Comparison of ENCODE assay signal across 8 cellular contexts in genomic region chr16:89818851-89819403, GRCh38. TPM values are rescaled to one million over a fixed set of nuclear protein-coding genes. Genes with fewer than 3 reads are reported as not detected.
DNase-seq lines count a peak whose midpoint lies in the region; ATAC-seq, FAIRE-seq and TF ChIP-seq lines count a peak whose summit lies in the region.
"Not testable (repeated sequence)": the region's sequence is repeated elsewhere in the genome, so short reads cannot be mapped to it uniquely, and the experiment has no call there.

No MANE protein-coding gene starts in this region.

- H2AFZ ChIP-seq in PC-3 (ENCODE audit: low read length); GM12878 (ENCODE audit: control insufficient read depth, low read depth, low read length): not testable (repeated sequence)

- not testable (repeated sequence) for H3K4me3 Mint-ChIP-seq in activated CD4-positive, alpha-beta T cell treated with anti-CD3 and anti-CD28 coated beads, Interleukin-2, amount 10 ng/mL, durations not matched to agents 7 days and 5 days
- peak overlapping the region; percentile 50 for H3K4me3 Mint-ChIP-seq in natural killer cell treated with Interleukin-12 subunit alpha and Interleukin-12 subunit beta and Interleukin-15 and Interleukin-18, amount 100 ng/mL, for 72 hours
- H3K4me3 Mint-ChIP-seq in stimulated activated naive CD8-positive, alpha-beta T cell treated with anti-CD3 and anti-CD28 coated beads, Interleukin-15, amount 100 ng/mL, for 72 hours: peak overlapping the region; percentile 35 to 52

- H3K9me3 Mint-ChIP-seq in activated CD4-positive, alpha-beta T cell treated with anti-CD3 and anti-CD28 coated beads, Interleukin-2, amount 10 ng/mL, durations not matched to agents 7 days and 5 days; natural killer cell treated with Interleukin-12 subunit alpha and Interleukin-12 subunit beta and Interleukin-15 and Interleukin-18, amount 100 ng/mL, for 72 hours; stimulated activated naive CD8-positive, alpha-beta T cell treated with anti-CD3 and anti-CD28 coated beads, Interleukin-15, amount 100 ng/mL, for 72 hours: not testable (repeated sequence)

- 55% methylated on average over 14 of the region's 14 CpGs for WGBS in GM12878 (ENCODE audit: insufficient coverage, insufficient replicate concordance, low lambda C conversion rate, missing lambda C conversion rate)

- H3K27me3 ChIP-seq in BLaER1 treated with 17β-estradiol and CSF1 and Interleukin-3, amounts not matched to agents 10 nM and 100 nM; PC-3 (ENCODE audit: low read length); GM12878 (replicated peaks in 1 of 2; ENCODE audit: control insufficient read depth in 2 of 2, insufficient read depth in 2 of 2, low read length in 1 of 2): not testable (repeated sequence)

- not testable (repeated sequence) for H3K9me2 ChIP-seq in PC-3 (replicated peaks; ENCODE audit: low read length)

- CTCF ChIA-PET in PC-3 (lab: Charles Lee) (interaction anchor here (1.4 kb wide), 1 partner anchor 42 kb away, joined by 4 read pairs; no protein-coding TSS in a partner anchor), GM12878 (lab: Yijun Ruan, JAX) (interaction anchor here (2.9 kb wide), 1 partner anchor 42 kb away, joined by 9 read pairs; no protein-coding TSS in a partner anchor)
- CTCF ChIA-PET in activated CD4-positive, alpha-beta T cell treated with anti-CD3 and anti-CD28 coated beads, Interleukin-2, amount 10 ng/mL, durations not matched to agents 7 days and 5 days (lab: Charles Lee): interaction anchor here (1.4 kb wide), 1 partner anchor 41 kb away, joined by 3 read pairs; no protein-coding TSS in a partner anchor

- not testable (repeated sequence) for H3K9me3 ChIP-seq in BLaER1 treated with 17β-estradiol and CSF1 and Interleukin-3, amounts not matched to agents 10 nM and 100 nM (replicated peaks in 1 of 11); ES-I3 (ENCODE audit: control insufficient read depth, insufficient read depth, low read length); PC-3 (ENCODE audit: low read length); GM12878 (replicated peaks; ENCODE audit: control insufficient read depth, insufficient read depth, low read length)

- H3K4me1 ChIP-seq in BLaER1 treated with 17β-estradiol and CSF1 and Interleukin-3, amounts not matched to agents 10 nM and 100 nM: peaks cover 20 to 64% (median 55%) of the 10 kb centered on the region in 10 experiments
- H3K4me1 ChIP-seq in ES-I3 (ENCODE audit: insufficient read depth, low read length): peaks cover 11% of the 10 kb centered on the region
- H3K4me1 ChIP-seq in PC-3 (ENCODE audit: insufficient read depth, low read length): peaks cover 19% of the 10 kb centered on the region
- not testable (repeated sequence) for H3K4me1 ChIP-seq in GM12878 (ENCODE audit: control insufficient read depth, insufficient read depth, low read length)

- H3K9ac ChIP-seq in BLaER1 treated with 17β-estradiol and CSF1 and Interleukin-3, amounts not matched to agents 10 nM and 100 nM; PC-3 (ENCODE audit: low read length); GM12878 (ENCODE audit: control insufficient read depth, insufficient read depth, low read length): not testable (repeated sequence)
- peak overlapping the region; percentile 20; the same call in 1 of the 2 replicates for H3K9ac ChIP-seq in ES-I3 (ENCODE audit: low read depth, low read length)

- not testable (repeated sequence) for TF ChIP-seq CTCF in PC-3 (conservative IDR thresholded peaks at IDR 0.05; ENCODE audit: low read depth, low read length); GM12878 (IDR thresholded peaks at IDR 0.05 in 2 of 3, conservative IDR thresholded peaks at IDR 0.05 in 1 of 3; ENCODE audit: control insufficient read depth in 2 of 3, extremely low read depth in 1 of 3, insufficient read depth in 1 of 3, low read depth in 3 of 3, low read length in 3 of 3)

- not testable (repeated sequence) for H3K4me3 ChIP-seq in BLaER1 treated with 17β-estradiol and CSF1 and Interleukin-3, amounts not matched to agents 10 nM and 100 nM; GM12878
- peak overlapping the region; percentile 89 for H3K4me3 ChIP-seq in PC-3 (ENCODE audit: low read length)

- POLR2A ChIA-PET in PC-3 (lab: Charles Lee; ENCODE audit: unreplicated experiment); activated CD4-positive, alpha-beta T cell treated with anti-CD3 and anti-CD28 coated beads, Interleukin-2, amount 10 ng/mL, durations not matched to agents 7 days and 5 days (lab: Charles Lee); GM12878 (lab: Charles Lee): not testable (repeated sequence)

- DNase-seq in PC-3 (peak; percentile 38), glomerular visceral epithelial cell (ENCODE audit: extremely low spot score) (peak; percentile 74)
- DNase-seq in activated CD4-positive, alpha-beta T cell treated with anti-CD3 and anti-CD28 coated beads, Interleukin-2, amount 10 ng/mL, durations not matched to agents 7 days and 5 days; GM12878 (ENCODE audit: low read depth, low spot score); natural killer cell treated with Interleukin-12 subunit alpha and Interleukin-12 subunit beta and Interleukin-15 and Interleukin-18, amount 100 ng/mL, for 72 hours (ENCODE audit: low spot score); stimulated activated naive CD8-positive, alpha-beta T cell treated with anti-CD3 and anti-CD28 coated beads, Interleukin-15, amount 100 ng/mL, for 72 hours: not testable (repeated sequence)

- peaks cover 0 to 12% (median 5%) of the 10 kb centered on the region in 11 experiments; a peak in 8 of 22 replicates for H3K36me3 ChIP-seq in BLaER1 treated with 17β-estradiol and CSF1 and Interleukin-3, amounts not matched to agents 10 nM and 100 nM
- H3K36me3 ChIP-seq in ES-I3 (ENCODE audit: insufficient read depth, low read length); PC-3 (ENCODE audit: low read depth, low read length); GM12878 (ENCODE audit: control insufficient read depth in 2 of 2, insufficient read depth in 2 of 2, low read length in 1 of 2): not testable (repeated sequence)

- H3K27ac ChIP-seq in BLaER1 treated with 17β-estradiol and CSF1 and Interleukin-3, amounts not matched to agents 10 nM and 100 nM; PC-3 (ENCODE audit: low read length); GM12878 (ENCODE audit: control insufficient read depth, insufficient read depth): not testable (repeated sequence)

- not testable (repeated sequence) for TF ChIP-seq POLR2A in GM12878 (IDR thresholded peaks at IDR 0.05; ENCODE audit: low read depth, low read length)

- H3K79me2 ChIP-seq in PC-3 (ENCODE audit: low read length) (peaks cover 43% of the 10 kb centered on the region), GM12878 (ENCODE audit: control insufficient read depth, insufficient read depth, low read length) (peaks cover 24% of the 10 kb centered on the region)

- not testable (repeated sequence) for H3K36me3 Mint-ChIP-seq in activated CD4-positive, alpha-beta T cell treated with anti-CD3 and anti-CD28 coated beads, Interleukin-2, amount 10 ng/mL, durations not matched to agents 7 days and 5 days (ENCODE audit: low read depth); natural killer cell treated with Interleukin-12 subunit alpha and Interleukin-12 subunit beta and Interleukin-15 and Interleukin-18, amount 100 ng/mL, for 72 hours

- not testable (repeated sequence) for TF ChIP-seq RAD21 in GM12878 (IDR thresholded peaks at IDR 0.05; ENCODE audit: insufficient read depth, low read depth, low read length)

- BruUV-seq in PC-3 (replicated peaks; lab: Mats Ljungman, UMichigan); GM12878 (replicated peaks; lab: Mats Ljungman, UMichigan): not testable (repeated sequence)

- TF ChIP-seq EP300 in GM12878 (IDR thresholded peaks at IDR 0.05; ENCODE audit: borderline replicate concordance in 1 of 2, control insufficient read depth in 1 of 2, low read depth in 2 of 2, low read length in 2 of 2): not testable (repeated sequence)

- H3K4me1 Mint-ChIP-seq in activated CD4-positive, alpha-beta T cell treated with anti-CD3 and anti-CD28 coated beads, Interleukin-2, amount 10 ng/mL, durations not matched to agents 7 days and 5 days: peaks cover 30% of the 10 kb centered on the region
- H3K4me1 Mint-ChIP-seq in natural killer cell treated with Interleukin-12 subunit alpha and Interleukin-12 subunit beta and Interleukin-15 and Interleukin-18, amount 100 ng/mL, for 72 hours (ENCODE audit: low read depth in 2 of 2): peaks cover 25 to 42% of the 10 kb centered on the region in 2 donors
- H3K4me1 Mint-ChIP-seq in stimulated activated naive CD8-positive, alpha-beta T cell treated with anti-CD3 and anti-CD28 coated beads, Interleukin-15, amount 100 ng/mL, for 72 hours: peaks cover 41% of the 10 kb centered on the region

- H3F3A ChIP-seq in PC-3 (ENCODE audit: low read length, unreplicated experiment): not testable (repeated sequence)

- peaks cover 0 to 31% (median 16%) of the 10 kb centered on the region in 11 experiments; a peak in 13 of 22 replicates for H4K20me1 ChIP-seq in BLaER1 treated with 17β-estradiol and CSF1 and Interleukin-3, amounts not matched to agents 10 nM and 100 nM
- not testable (repeated sequence) for H4K20me1 ChIP-seq in PC-3 (ENCODE audit: low read length); GM12878 (ENCODE audit: control insufficient read depth, insufficient read depth)

- peak overlapping the region; percentile 27 to 95 (median 41); a peak in 20 of 22 replicates for H3K4me2 ChIP-seq in BLaER1 treated with 17β-estradiol and CSF1 and Interleukin-3, amounts not matched to agents 10 nM and 100 nM
- peak overlapping the region; percentile 76 for H3K4me2 ChIP-seq in PC-3 (ENCODE audit: low read length)
- H3K4me2 ChIP-seq in GM12878 (ENCODE audit: control insufficient read depth, insufficient read depth): not testable (repeated sequence)

- RAD21 ChIA-PET in GM12878 (lab: Charles Lee; ENCODE audit: unreplicated experiment): not testable (repeated sequence)

- H3K27ac Mint-ChIP-seq in activated CD4-positive, alpha-beta T cell treated with anti-CD3 and anti-CD28 coated beads, Interleukin-2, amount 10 ng/mL, durations not matched to agents 7 days and 5 days: peak overlapping the region; percentile 48
- not testable (repeated sequence) for H3K27ac Mint-ChIP-seq in natural killer cell treated with Interleukin-12 subunit alpha and Interleukin-12 subunit beta and Interleukin-15 and Interleukin-18, amount 100 ng/mL, for 72 hours; stimulated activated naive CD8-positive, alpha-beta T cell treated with anti-CD3 and anti-CD28 coated beads, Interleukin-15, amount 100 ng/mL, for 72 hours

- not testable (repeated sequence) for ATAC-seq in PC-3; GM12878; natural killer cell treated with Interleukin-12 subunit alpha and Interleukin-12 subunit beta and Interleukin-15 and Interleukin-18, amount 100 ng/mL, for 72 hours; stimulated activated naive CD8-positive, alpha-beta T cell treated with anti-CD3 and anti-CD28 coated beads, Interleukin-15, amount 100 ng/mL, for 72 hours

- not testable (repeated sequence) for H3K27me3 Mint-ChIP-seq in activated CD4-positive, alpha-beta T cell treated with anti-CD3 and anti-CD28 coated beads, Interleukin-2, amount 10 ng/mL, durations not matched to agents 7 days and 5 days; natural killer cell treated with Interleukin-12 subunit alpha and Interleukin-12 subunit beta and Interleukin-15 and Interleukin-18, amount 100 ng/mL, for 72 hours; stimulated activated naive CD8-positive, alpha-beta T cell treated with anti-CD3 and anti-CD28 coated beads, Interleukin-15, amount 100 ng/mL, for 72 hours

- in situ Hi-C loops in GM12878 (cut with MboI): not testable (repeated sequence)

- not testable (repeated sequence) for FAIRE-seq in GM12878 (lab: Jason Lieb, UNC)

- SMC1A ChIA-PET in GM12878 (lab: Charles Lee; ENCODE audit: uncharacterized antibody, unreplicated experiment): not testable (repeated sequence)

- intact Hi-C loops in PC-3 (cut with micrococcal nuclease): loop anchor here (2.0 to 10.0 kb wide), 2 partner anchors 42 to 114 kb away; partner anchors contain the start of gene SPATA2L
- intact Hi-C loops in GM12878 (cut with micrococcal nuclease; ENCODE audit: unreplicated experiment): not testable (repeated sequence)

RNA-seq across cellular contexts. Expression of gene FANCA, which starts 2.5 kb away (rescaled TPM):
- 45.0 and 62.9 TPM in 2 replicates for total RNA-seq in PC-3 (2014; rRNA removed)
- total RNA-seq in activated CD4-positive, alpha-beta T cell treated with anti-CD3 and anti-CD28 coated beads, Interleukin-2, amount 10 ng/mL, durations not matched to agents 7 days and 5 days: 100 to 1,000 TPM in 1 of 2 experiments, 10 to 100 TPM in 1; 97.1 to 111 TPM
- total RNA-seq in GM12878 (2013; cell fraction: nucleolus; rRNA removed): 206 and 230 TPM in 2 replicates
- 46.8 and 57.7 TPM in 2 replicates for total RNA-seq in GM12878 (2014; rRNA removed)
- total RNA-seq in GM12878 (2014; rRNA removed; fragmentation: Illumina TruSeq; extraction: Trizol): 32.0 and 32.1 TPM in 2 replicates
- total RNA-seq in GM12878 (2021): 64.3 and 84.5 TPM in 2 replicates
- polyA plus RNA-seq in GM12878 (2011; ENCODE audit: low read depth): 19.4 TPM
- 35.5 and 57.6 TPM in 2 replicates for polyA plus RNA-seq in GM12878 (2011; rRNA removed)
- 58.6 and 71.9 TPM in 2 replicates for polyA plus RNA-seq in GM12878 (2011; cell fraction: cytosol; rRNA removed)
- 314 and 366 TPM in 2 replicates for polyA plus RNA-seq in GM12878 (2011; cell fraction: nucleus; rRNA removed)
- polyA plus RNA-seq in GM12878 (2012): 28.7 and 32.6 TPM in 2 replicates
- 30.6 and 54.3 TPM in 2 replicates for polyA plus RNA-seq in GM12878 (2014; fragmentation: Illumina TruSeq; extraction: Trizol)
- polyA plus RNA-seq in GM12878 (2014; fragmentation: Nextera tagmentation; extraction: Ambion mirVana): 1 to 10 TPM; 4.7 to 6.9 TPM
- 79.6 and 95.9 TPM in 2 replicates for polyA plus RNA-seq in GM12878 (2014; rRNA removed)
- polyA plus RNA-seq in GM12878 (2016; fragmentation: Nextera tagmentation; extraction: Ambion mirVana): 10 to 100 TPM; 50.4 to 53.4 TPM
- polyA minus RNA-seq in GM12878 (2011; rRNA and poly(A)+ RNA removed): 86.9 and 95.3 TPM in 2 replicates
- 32.7 and 34.4 TPM in 2 replicates for polyA minus RNA-seq in GM12878 (2011; cell fraction: cytosol; rRNA and poly(A)+ RNA removed)
- polyA minus RNA-seq in GM12878 (2011; cell fraction: nucleus; rRNA and poly(A)+ RNA removed): 98.0 and 181 TPM in 2 replicates
- total RNA-seq in natural killer cell treated with Interleukin-12 subunit alpha and Interleukin-12 subunit beta and Interleukin-15 and Interleukin-18, amount 100 ng/mL, for 72 hours: 100 to 1,000 TPM in 1 of 2 donors, 10 to 100 TPM in 1; 77.5 to 364 TPM

RNA-seq across cellular contexts. Expression of gene SPIRE2, which starts 9.3 kb away (rescaled TPM):
- total RNA-seq in PC-3 (2014; rRNA removed) (12.3 and 13.2 TPM in 2 replicates), GM12878 (2014; rRNA removed) (0.05 and 0.23 TPM in 2 replicates), GM12878 (2014; rRNA removed; fragmentation: Illumina TruSeq; extraction: Trizol) (0.27 and 0.32 TPM in 2 replicates), GM12878 (2021) (0.35 and 0.64 TPM in 2 replicates)
- total RNA-seq in activated CD4-positive, alpha-beta T cell treated with anti-CD3 and anti-CD28 coated beads, Interleukin-2, amount 10 ng/mL, durations not matched to agents 7 days and 5 days: 1 to 10 TPM; 1.1 to 1.8 TPM
- 0.64 and 1.8 TPM in 2 replicates for total RNA-seq in GM12878 (2013; cell fraction: nucleolus; rRNA removed)
- not detected for polyA plus RNA-seq in GM12878 (2011; ENCODE audit: low read depth)
- polyA plus RNA-seq in GM12878 (2011; rRNA removed) (0.04 TPM in 1 of 2 replicates, not detected in the other), GM12878 (2014; fragmentation: Illumina TruSeq; extraction: Trizol) (0.46 and 0.52 TPM in 2 replicates), GM12878 (2014; fragmentation: Nextera tagmentation; extraction: Ambion mirVana) (under 1 TPM; 0.03 to 0.18 TPM), GM12878 (2014; rRNA removed) (0.05 and 0.28 TPM in 2 replicates), GM12878 (2016; fragmentation: Nextera tagmentation; extraction: Ambion mirVana) (under 1 TPM in 1 of 2 experiments, not detected in 1; 0.56 TPM)
- 0.10 TPM in 1 of 2 replicates, not detected in the other for polyA plus RNA-seq in GM12878 (2011; cell fraction: cytosol; rRNA removed)
- polyA plus RNA-seq in GM12878 (2011; cell fraction: nucleus; rRNA removed): 0.37 TPM in 2 replicates
- 0.15 and 0.17 TPM in 2 replicates for polyA plus RNA-seq in GM12878 (2012)
- 0.67 TPM in 1 of 2 replicates, not detected in the other for polyA minus RNA-seq in GM12878 (2011; rRNA and poly(A)+ RNA removed)
- polyA minus RNA-seq in GM12878 (2011; cell fraction: cytosol; rRNA and poly(A)+ RNA removed): 0.40 and 1.2 TPM in 2 replicates
- polyA minus RNA-seq in GM12878 (2011; cell fraction: nucleus; rRNA and poly(A)+ RNA removed): 0.12 and 0.67 TPM in 2 replicates
- total RNA-seq in natural killer cell treated with Interleukin-12 subunit alpha and Interleukin-12 subunit beta and Interleukin-15 and Interleukin-18, amount 100 ng/mL, for 72 hours: 1 to 10 TPM; 2.5 to 3.9 TPM

RNA-seq across cellular contexts. Expression of gene TCF25, which starts 54.5 kb away (rescaled TPM):
- total RNA-seq in PC-3 (2014; rRNA removed): 77.9 and 79.6 TPM in 2 replicates
- total RNA-seq in activated CD4-positive, alpha-beta T cell treated with anti-CD3 and anti-CD28 coated beads, Interleukin-2, amount 10 ng/mL, durations not matched to agents 7 days and 5 days: 100 to 1,000 TPM; 148 to 168 TPM
- 211 and 247 TPM in 2 replicates for total RNA-seq in GM12878 (2013; cell fraction: nucleolus; rRNA removed)
- 92.1 and 102 TPM in 2 replicates for total RNA-seq in GM12878 (2014; rRNA removed)
- total RNA-seq in GM12878 (2014; rRNA removed; fragmentation: Illumina TruSeq; extraction: Trizol): 47.1 and 52.7 TPM in 2 replicates
- total RNA-seq in GM12878 (2021): 110 and 130 TPM in 2 replicates
- polyA plus RNA-seq in GM12878 (2011; ENCODE audit: low read depth): 79.7 TPM
- polyA plus RNA-seq in GM12878 (2011; rRNA removed): 70.2 and 87.7 TPM in 2 replicates
- 92.9 and 118 TPM in 2 replicates for polyA plus RNA-seq in GM12878 (2011; cell fraction: cytosol; rRNA removed)
- 274 and 357 TPM in 2 replicates for polyA plus RNA-seq in GM12878 (2011; cell fraction: nucleus; rRNA removed)
- 148 and 213 TPM in 2 replicates for polyA plus RNA-seq in GM12878 (2012)
- 42.7 and 82.1 TPM in 2 replicates for polyA plus RNA-seq in GM12878 (2014; fragmentation: Illumina TruSeq; extraction: Trizol)
- polyA plus RNA-seq in GM12878 (2014; fragmentation: Nextera tagmentation; extraction: Ambion mirVana): 10 to 100 TPM in 1 of 2 experiments, 1 to 10 TPM in 1; 8.4 to 22.5 TPM
- 119 and 124 TPM in 2 replicates for polyA plus RNA-seq in GM12878 (2014; rRNA removed)
- 10 to 100 TPM; 91.1 to 96.6 TPM for polyA plus RNA-seq in GM12878 (2016; fragmentation: Nextera tagmentation; extraction: Ambion mirVana)
- 51.9 and 78.2 TPM in 2 replicates for polyA minus RNA-seq in GM12878 (2011; rRNA and poly(A)+ RNA removed)
- 28.9 and 36.4 TPM in 2 replicates for polyA minus RNA-seq in GM12878 (2011; cell fraction: cytosol; rRNA and poly(A)+ RNA removed)
- polyA minus RNA-seq in GM12878 (2011; cell fraction: nucleus; rRNA and poly(A)+ RNA removed): 46.1 and 78.6 TPM in 2 replicates
- total RNA-seq in natural killer cell treated with Interleukin-12 subunit alpha and Interleukin-12 subunit beta and Interleukin-15 and Interleukin-18, amount 100 ng/mL, for 72 hours: 100 to 1,000 TPM; 239 to 382 TPM
